Comparison of ENCODE assay signal across 11 cellular contexts in the genomic region with DNA sequence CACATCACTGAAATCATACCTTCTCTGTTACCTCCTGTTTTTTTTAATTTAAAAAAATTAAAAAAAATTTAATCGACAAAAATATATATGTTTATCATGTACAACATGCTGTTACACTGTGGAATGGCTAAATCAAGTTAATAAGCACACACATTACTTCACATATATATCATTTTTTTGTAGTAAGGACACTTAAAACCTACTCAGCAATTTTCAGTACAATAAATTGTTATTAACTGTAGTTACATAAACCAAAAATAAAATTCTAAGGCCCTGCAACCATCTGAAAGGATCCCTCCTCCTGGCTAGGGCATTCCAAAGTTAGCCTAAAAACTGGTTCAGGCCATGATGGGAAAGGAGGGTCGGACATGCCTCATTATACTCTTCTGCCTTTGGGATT.
"Had no signal": no experiment of that assay in that cellular context is flagged by ENCODE, and none has a peak within 500 bp of the region (broad histone marks: within the 10 kb centered on the region; RNA-seq: fewer than 3 reads in every experiment).

No MANE protein-coding gene starts in this region.

- H3K4me1 Mint-ChIP-seq: GM23338, H9 had no signal

- ATAC-seq: GM23338, HCT116 had no signal

- H2AFZ ChIP-seq: GM23248, GM23338 had no signal

- H3K4me3 ChIP-seq: GM23248, GM23338, HAP-1 had no signal

- H3K27ac ChIP-seq: GM23248 had no signal

- H3K4me1 ChIP-seq: HAP-1 had no signal

- DNase-seq: GM23248, GOT3, H7, H9, HCEC 1CT, HFFc6 had no signal

- H3K27ac Mint-ChIP-seq: GM23338, H9, HFFc6 had no signal

- H3K9me3 ChIP-seq: HAP-1 had no signal

- H3K4me2 ChIP-seq: GM23338 had no signal

- FAIRE-seq: H1, H54 had no signal

- H3K9me3 Mint-ChIP-seq: GM23338, H9, HFFc6 had no signal

- H3K9ac ChIP-seq: GM23248 had no signal

- H3K36me3 ChIP-seq: HAP-1 had no signal

- H3K4me3 Mint-ChIP-seq: GM23338, H9, HFFc6 had no signal
